Comparison of ENCODE assay signal across 9 cellular contexts in the genomic region with DNA sequence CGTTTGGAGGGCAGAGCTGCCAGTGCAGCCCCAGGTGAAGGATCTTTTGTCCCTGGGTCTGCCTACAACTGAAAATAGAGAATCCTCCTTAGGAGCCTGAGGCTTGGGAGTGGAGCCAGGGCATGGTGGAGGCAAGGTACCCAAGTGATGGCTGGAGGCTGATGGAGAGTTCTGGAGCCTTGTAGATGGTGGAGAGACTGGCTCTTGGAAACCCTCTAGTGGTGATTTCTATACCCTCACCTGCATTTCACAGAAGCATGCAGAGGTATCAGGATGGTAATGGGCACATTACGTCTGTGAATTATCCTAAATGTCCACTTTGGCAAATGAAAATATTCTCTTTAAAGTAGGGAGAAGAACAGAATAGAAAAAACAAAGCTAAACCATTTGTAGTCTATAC. TPM values are rescaled to one million over a fixed set of nuclear protein-coding genes. Genes with fewer than 3 reads are reported as not detected.
DNase-seq lines count a peak whose midpoint lies in the region; ATAC-seq, FAIRE-seq and TF ChIP-seq lines count a peak whose summit lies in the region.
"Had no signal": no experiment of that assay in that cellular context is flagged by ENCODE, and none has a peak within 500 bp of the region (broad histone marks: within the 10 kb centered on the region; RNA-seq: fewer than 3 reads in every experiment).

No MANE protein-coding gene starts in this region.

- H3F3A ChIP-seq in SU-DHL-6 (ENCODE audit: insufficient read depth), result no peaks in the 10 kb centered on the region

- FAIRE-seq in HTR-8/SVneo (lab: Jason Lieb, UNC), result no peak

- no peaks in the 10 kb centered on the region for H3K9me2 ChIP-seq in SU-DHL-6 (replicated peaks; ENCODE audit: insufficient read depth, low read length)

- H3K36me3 Mint-ChIP-seq in activated T-helper 2 cell treated with anti-CD3 and anti-CD28 coated beads, Interferon-gamma antibody, Interleukin-2, Interleukin-4, amounts not matched to agents 10 μg/mL and 5 μg/mL and 100 μg/mL, durations not matched to agents 14 hours and 24 hours and 36 hours (ENCODE audit: low read depth), result no peaks in the 10 kb centered on the region

- H3K27me3 ChIP-seq in SU-DHL-6 (ENCODE audit: low read length), result no peaks in the 10 kb centered on the region

- H3K4me3 ChIP-seq in SU-DHL-6 (ENCODE audit: insufficient read depth, low read length, poor library complexity, severe bottlenecking), result no peak overlapping the region

- intact Hi-C loops in activated T-helper 2 cell treated with anti-CD3 and anti-CD28 coated beads, Interferon-gamma antibody, Interleukin-2, Interleukin-4, amounts not matched to agents 10 μg/mL and 5 μg/mL and 100 μg/mL, durations not matched to agents 14 hours and 24 hours and 36 hours (cut with micrococcal nuclease), result loop anchor here (2.0 kb wide), 1 partner anchor 58 kb away; no protein-coding TSS in a partner anchor

- H3K9me3 ChIP-seq in SU-DHL-6 (ENCODE audit: insufficient read depth, low read length), result no peaks in the 10 kb centered on the region

- H3K4me1 Mint-ChIP-seq in activated T-helper 2 cell treated with anti-CD3 and anti-CD28 coated beads, Interferon-gamma antibody, Interleukin-2, Interleukin-4, amounts not matched to agents 10 μg/mL and 5 μg/mL and 100 μg/mL, durations not matched to agents 14 hours and 24 hours and 36 hours (ENCODE audit: low read depth), result no peaks in the 10 kb centered on the region

- no peaks in the 10 kb centered on the region for H3K79me2 ChIP-seq in SU-DHL-6 (ENCODE audit: insufficient read depth, low read length)

- ATAC-seq in GM18498 (IDR thresholded peaks at IDR 0.05; ENCODE audit: unreplicated experiment) (peak; percentile 90), HG02884 (IDR thresholded peaks at IDR 0.05; ENCODE audit: unreplicated experiment) (peak; percentile 82), left lobe of liver (peak; percentile 84)

- no peaks in the 10 kb centered on the region for H4K20me1 ChIP-seq in SU-DHL-6 (ENCODE audit: low read depth, low read length)

- H3K27me3 Mint-ChIP-seq in activated T-helper 2 cell treated with anti-CD3 and anti-CD28 coated beads, Interferon-gamma antibody, Interleukin-2, Interleukin-4, amounts not matched to agents 10 μg/mL and 5 μg/mL and 100 μg/mL, durations not matched to agents 14 hours and 24 hours and 36 hours (ENCODE audit: low read depth), result peaks cover 12% of the 10 kb centered on the region

- DNase-seq in A172 (ENCODE audit: low spot score), result peak; percentile 2
- DNase-seq in left lobe of liver (ENCODE audit: low spot score), result no peak
- DNase-seq in HTR-8/SVneo (ENCODE audit: insufficient read length, low spot score), result no peak
- no peak for DNase-seq in activated T-helper 2 cell treated with anti-CD3 and anti-CD28 coated beads, Interferon-gamma antibody, Interleukin-2, Interleukin-4, amounts not matched to agents 10 μg/mL and 5 μg/mL and 100 μg/mL, durations not matched to agents 14 hours and 24 hours and 36 hours (ENCODE audit: low spot score)
- DNase-seq in NCI-H226, result no peak

- H3K4me2 ChIP-seq in SU-DHL-6 (ENCODE audit: low read depth, low read length, poor library complexity, severe bottlenecking), result no peak overlapping the region

- no peaks in the 10 kb centered on the region for H3K36me3 ChIP-seq in SU-DHL-6 (ENCODE audit: low read length)

- H2AFZ ChIP-seq in SU-DHL-6 (ENCODE audit: low read depth, low read length, severe bottlenecking), result no peak overlapping the region

- H3K27ac Mint-ChIP-seq in activated T-helper 2 cell treated with anti-CD3 and anti-CD28 coated beads, Interferon-gamma antibody, Interleukin-2, Interleukin-4, amounts not matched to agents 10 μg/mL and 5 μg/mL and 100 μg/mL, durations not matched to agents 14 hours and 24 hours and 36 hours, result no peak overlapping the region

- TF ChIP-seq CTCF in SU-DHL-6 (IDR thresholded peaks at IDR 0.05; ENCODE audit: insufficient read depth, low read length, poor library complexity, severe bottlenecking), result peak; percentile 85

- no peak overlapping the region for H3K9ac ChIP-seq in SU-DHL-6 (ENCODE audit: low read length)

- H3K9me3 Mint-ChIP-seq in activated T-helper 2 cell treated with anti-CD3 and anti-CD28 coated beads, Interferon-gamma antibody, Interleukin-2, Interleukin-4, amounts not matched to agents 10 μg/mL and 5 μg/mL and 100 μg/mL, durations not matched to agents 14 hours and 24 hours and 36 hours, result no peaks in the 10 kb centered on the region

- no peak overlapping the region for H3K27ac ChIP-seq in SU-DHL-6 (ENCODE audit: low read depth, low read length)

- no peak overlapping the region for H3K4me3 Mint-ChIP-seq in activated T-helper 2 cell treated with anti-CD3 and anti-CD28 coated beads, Interferon-gamma antibody, Interleukin-2, Interleukin-4, amounts not matched to agents 10 μg/mL and 5 μg/mL and 100 μg/mL, durations not matched to agents 14 hours and 24 hours and 36 hours (ENCODE audit: low read depth)

RNA-seq across cellular contexts. Expression of a gene that starts 44.4 kb away (rescaled TPM):
- total RNA-seq in A172 (2014; rRNA removed; shearing (Covaris generic)), result not detected in 2 replicates
- total RNA-seq in left lobe of liver, result 0.20 TPM
- 0.34 TPM in 1 of 2 replicates, not detected in the other for total RNA-seq in activated T-helper 2 cell treated with anti-CD3 and anti-CD28 coated beads, Interferon-gamma antibody, Interleukin-2, Interleukin-4, amounts not matched to agents 10 μg/mL and 5 μg/mL and 100 μg/mL, durations not matched to agents 14 hours and 24 hours and 36 hours
- total RNA-seq: subcutaneous adipose tissue had no signal
